ENCODE assay signal across 15 cellular contexts in genomic region chr4:180674629-180675367, GRCh38.
"Had no signal": no experiment of that assay in that cellular context is flagged by ENCODE, and none has a peak within 500 bp of the region (broad histone marks: within the 10 kb centered on the region; RNA-seq: fewer than 3 reads in every experiment).

No MANE protein-coding gene starts in this region.

- H3K27ac ChIP-seq: coronary artery, gastrocnemius medialis, neutrophil, right atrium auricular region, skin epidermis, tibial artery, uterus had no signal

- H3K4me1 ChIP-seq: gastrocnemius medialis, right atrium auricular region, tibial artery, uterus had no signal

- H3K27me3 ChIP-seq: gastrocnemius medialis, neutrophil, right atrium auricular region, tibial artery, uterus had no signal

- H3K9me3 ChIP-seq: gastrocnemius medialis, neutrophil, right atrium auricular region, tibial artery, uterus had no signal

- H3K4me3 ChIP-seq: coronary artery, gastrocnemius medialis, right atrium auricular region, skin epidermis, tibial artery, uterus had no signal

- H3K36me3 ChIP-seq: gastrocnemius medialis, neutrophil, right atrium auricular region, tibial artery, uterus had no signal

- DNase-seq: activated B cell treated with CpG ODN at 0.5 μM for 24 hours; activated CD4-positive, alpha-beta T cell treated with anti-CD3 and anti-CD28 coated beads, Interleukin-2, amount 10 ng/mL, durations not matched to agents 24 days and 14 days; activated CD8-positive, alpha-beta memory T cell treated with anti-CD3 and anti-CD28 coated beads for 24 hours; activated naive CD4-positive, alpha-beta T cell treated with anti-CD3 and anti-CD28 coated beads for 36 hours; effector CD4-positive, alpha-beta T cell; gastrocnemius medialis; left ventricle myocardium superior; mesenchymal stem cell; tibial artery; uterus had no signal

- ATAC-seq: activated T-helper 17 cell treated with anti-CD3 and anti-CD28 coated beads, Interleukin-2, amount 50 U/mL, for 72 hours; gastrocnemius medialis; left ventricle myocardium superior had no signal
